Comparison of ENCODE assay signal across 8 cellular contexts in the genomic region with DNA sequence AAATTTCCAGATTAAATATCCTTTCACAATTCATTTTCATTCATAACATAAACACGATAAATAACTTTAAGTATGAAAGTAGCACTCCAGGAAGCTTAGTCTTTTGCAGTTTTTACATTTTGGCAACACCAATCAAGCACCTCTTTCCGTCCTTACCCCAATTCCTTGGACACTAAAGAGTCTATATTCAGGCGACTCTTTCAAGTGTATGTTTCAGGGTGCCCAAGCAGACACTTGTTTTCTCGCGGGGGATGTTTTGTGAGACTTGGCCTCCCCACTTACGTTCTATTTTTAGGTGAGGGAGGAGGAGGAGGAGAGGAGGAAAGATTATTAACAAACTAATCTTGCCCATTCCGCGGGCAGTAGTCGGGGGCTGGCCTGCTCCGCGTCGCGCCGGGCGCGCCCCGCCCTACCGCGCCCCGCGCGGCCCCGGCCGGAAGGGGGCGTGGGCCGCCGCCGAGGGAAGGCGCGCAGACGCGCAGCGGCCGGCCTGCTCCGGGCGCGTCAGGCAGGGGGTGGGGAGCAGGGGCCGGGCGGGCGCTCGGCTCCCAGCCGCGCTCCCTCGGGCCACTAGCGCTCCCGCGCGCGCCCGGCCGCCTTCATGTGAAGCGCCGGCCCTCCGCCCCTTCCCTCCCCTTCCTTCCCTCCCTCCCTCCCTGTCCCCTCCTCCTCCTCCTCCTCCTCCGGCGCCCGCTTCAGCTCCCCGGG. TPM values are rescaled to one million over a fixed set of nuclear protein-coding genes. Genes with fewer than 3 reads are reported as not detected.
DNase-seq lines count a peak whose midpoint lies in the region; ATAC-seq and TF ChIP-seq lines count a peak whose summit lies in the region.

Gene ITPRID2, plus strand, starts transcription at position 473 of the 708 bp plus-strand sequence. CDS start 337 bp downstream, outside the sequence.

- no peak for TF ChIP-seq CTCF in activated CD8-positive, alpha-beta T cell treated with anti-CD3 and anti-CD28 coated beads for 36 hours (IDR thresholded peaks at IDR 0.05)

- H3K27ac Mint-ChIP-seq in activated CD8-positive, alpha-beta T cell treated with anti-CD3 and anti-CD28 coated beads for 36 hours = peak within 1 kb of the TSS; percentile 86

- H3K9me3 ChIP-seq in BLaER1 = no peaks in the 10 kb centered on the region
- no peaks in the 10 kb centered on the region for H3K9me3 ChIP-seq in effector memory CD4-positive, alpha-beta T cell (ENCODE audit: control insufficient read depth, low read length)

- CTCF ChIA-PET in activated CD8-positive, alpha-beta T cell treated with anti-CD3 and anti-CD28 coated beads for 36 hours (lab: Charles Lee) = interaction anchor here (0.7 to 4.7 kb wide), 7 partner anchors 9 to 63 kb away, joined by 3 to 35 read pairs (median 3); no protein-coding TSS in a partner anchor

- POLR2A ChIA-PET in activated CD8-positive, alpha-beta T cell treated with anti-CD3 and anti-CD28 coated beads for 36 hours (lab: Charles Lee) = interaction anchor here (0.6 to 1.4 kb wide), 2 partner anchors 14 to 911 kb away, joined by 3 to 5 read pairs; partner anchors contain the start of gene UBE2E3

- H4K20me1 ChIP-seq in BLaER1 = peaks cover 35% of the 10 kb centered on the region

- H3K27me3 ChIP-seq in BLaER1 = no peaks in the 10 kb centered on the region
- no peaks in the 10 kb centered on the region for H3K27me3 ChIP-seq in effector memory CD4-positive, alpha-beta T cell (replicated peaks; ENCODE audit: control insufficient read depth, insufficient read depth, low read length, poor library complexity, severe bottlenecking)

- peak within 1 kb of the TSS; percentile 85 for H3K4me3 ChIP-seq in BLaER1
- H3K4me3 ChIP-seq in effector memory CD4-positive, alpha-beta T cell (ENCODE audit: insufficient read depth, low read depth, low read length, poor library complexity, severe bottlenecking) = peak within 1 kb of the TSS; percentile 87

- H3K4me3 Mint-ChIP-seq in activated CD8-positive, alpha-beta T cell treated with anti-CD3 and anti-CD28 coated beads for 36 hours = peak within 1 kb of the TSS; percentile 87

- peaks cover 8% of the 10 kb centered on the region; the same call in 1 of the 2 replicates for H3K36me3 ChIP-seq in BLaER1
- no peaks in the 10 kb centered on the region for H3K36me3 ChIP-seq in effector memory CD4-positive, alpha-beta T cell (ENCODE audit: control insufficient read depth, insufficient read depth, low read length)

- H3K27me3 Mint-ChIP-seq in activated CD8-positive, alpha-beta T cell treated with anti-CD3 and anti-CD28 coated beads for 36 hours = peaks cover 9% of the 10 kb centered on the region

- peaks cover 33% of the 10 kb centered on the region for H3K4me1 ChIP-seq in BLaER1
- peaks cover 11% of the 10 kb centered on the region for H3K4me1 ChIP-seq in effector memory CD4-positive, alpha-beta T cell (ENCODE audit: control insufficient read depth, insufficient read depth, low read length, poor library complexity, severe bottlenecking)

- intact Hi-C loops in activated CD8-positive, alpha-beta T cell treated with anti-CD3 and anti-CD28 coated beads for 36 hours (cut with micrococcal nuclease) = no loop called here

- H3K4me2 ChIP-seq in BLaER1 = peak within 1 kb of the TSS; percentile 78

- H3K4me1 Mint-ChIP-seq in activated CD8-positive, alpha-beta T cell treated with anti-CD3 and anti-CD28 coated beads for 36 hours (ENCODE audit: low read depth) = peaks cover 25% of the 10 kb centered on the region

- H3K36me3 Mint-ChIP-seq in activated CD8-positive, alpha-beta T cell treated with anti-CD3 and anti-CD28 coated beads for 36 hours (ENCODE audit: low read depth) = peaks cover 23% of the 10 kb centered on the region

- H3K9ac ChIP-seq in BLaER1 = peak within 1 kb of the TSS; percentile 89

- peak; percentile 54 for DNase-seq in NCI-H526 treated with DMSO at 0.1 percent for 48 hours (lab: John Stamatoyannopoulos, UW)
- peak; percentile 73 for DNase-seq in activated CD8-positive, alpha-beta T cell treated with anti-CD3 and anti-CD28 coated beads for 36 hours
- peak; percentile 17 to 54 (median 32) for DNase-seq in effector memory CD4-positive, alpha-beta T cell
- peak; percentile 91 for DNase-seq in medulla oblongata (ENCODE audit: extremely low spot score)
- peak; percentile 37 to 53 (median 47) for DNase-seq in stimulated activated CD4-positive, alpha-beta T cell treated with anti-CD3 and anti-CD28 coated beads, TNF-alpha, amount 100 ng/mL, for 48 hours (ENCODE audit: low read depth in 3 of 3)

- peak; percentile 82 for ATAC-seq in GM19043 (IDR thresholded peaks at IDR 0.05; ENCODE audit: low read depth, unreplicated experiment)
- peak; percentile 88 for ATAC-seq in HG03354 (IDR thresholded peaks at IDR 0.05; ENCODE audit: poor library complexity, severe bottlenecking, unreplicated experiment)
- peak; percentile 97 for ATAC-seq in activated CD8-positive, alpha-beta T cell treated with anti-CD3 and anti-CD28 coated beads for 36 hours

- H3K9me3 Mint-ChIP-seq in activated CD8-positive, alpha-beta T cell treated with anti-CD3 and anti-CD28 coated beads for 36 hours = no peaks in the 10 kb centered on the region

- peak within 1 kb of the TSS; percentile 92 for H3K27ac ChIP-seq in BLaER1
- peak within 1 kb of the TSS; percentile 48 for H3K27ac ChIP-seq in effector memory CD4-positive, alpha-beta T cell (ENCODE audit: insufficient read depth, low read length, poor library complexity, severe bottlenecking)

RNA-seq across cellular contexts. Expression of gene ITPRID2, which starts in this region (rescaled TPM):
- total RNA-seq in activated CD8-positive, alpha-beta T cell treated with anti-CD3 and anti-CD28 coated beads for 36 hours = 10 to 100 TPM; 42.5 to 50.8 TPM

Comparison
In these comparisons a context has a peak if more than half of its experiments do, and no peak if none do; other contexts are left out.
1. Peak in every context shown above with its lines: DNase-seq, ATAC-seq, H3K4me3 ChIP-seq and H3K27ac ChIP-seq.
2. DNase-seq: peak in every context shown above with its lines; median percentile 91 in medulla oblongata; 73 in activated CD8-positive, alpha-beta T cell treated with anti-CD3 and anti-CD28 coated beads for 36 hours; 54 in NCI-H526 treated with DMSO at 0.1 percent for 48 hours; 47 in stimulated activated CD4-positive, alpha-beta T cell treated with anti-CD3 and anti-CD28 coated beads, TNF-alpha, amount 100 ng/mL, for 48 hours; 32 in effector memory CD4-positive, alpha-beta T cell.